In genomic region chr14:78752789-78753188, GRCh38 we compare ENCODE assay signal across 17 cellular contexts.
DNase-seq lines count a peak whose midpoint lies in the region; ATAC-seq and TF ChIP-seq lines count a peak whose summit lies in the region.
"Had no signal": no experiment of that assay in that cellular context is flagged by ENCODE, and none has a peak within 500 bp of the region (broad histone marks: within the 10 kb centered on the region; RNA-seq: fewer than 3 reads in every experiment).

No MANE protein-coding gene starts in this region.

- intact Hi-C loops in dorsolateral prefrontal cortex (cut with DNase I) = no loop called here
- intact Hi-C loops in transverse colon (cut with DNase I; ENCODE audit: low total_unique reads) = no loop called here
- intact Hi-C loops in uterus (cut with DNase I; ENCODE audit: low total_unique reads) = no loop called here

- in situ Hi-C loops in transverse colon (cut with MboI; ENCODE audit: low pct_ligation_motif_present in 1 of 4, low pct_unique_long_range_greater_than_20kb in 1 of 4, low sequenced_read_pairs in 3 of 4) = no loop called here

- H3K27ac ChIP-seq in dorsolateral prefrontal cortex (peak overlapping the region in 6 of 59 donors; percentile 10 to 46 (median 20)), transverse colon (no peak overlapping the region), uterus (no peak overlapping the region)
- H3K27ac ChIP-seq: skin epidermis had no signal

- H3K27me3 ChIP-seq in dorsolateral prefrontal cortex (no peaks in the 10 kb centered on the region), transverse colon (no peaks in the 10 kb centered on the region), uterus (no peaks in the 10 kb centered on the region)

- H3K4me3 ChIP-seq in dorsolateral prefrontal cortex = no peak overlapping the region
- no peak overlapping the region for H3K4me3 ChIP-seq in transverse colon
- no peak overlapping the region for H3K4me3 ChIP-seq in uterus
- H3K4me3 ChIP-seq: K562, skin epidermis had no signal

- TF ChIP-seq POLR2A in transverse colon (IDR thresholded peaks at IDR 0.05) (no peak), uterus (IDR thresholded peaks at IDR 0.05) (no peak)

- no peaks in the 10 kb centered on the region for H3K4me1 ChIP-seq in transverse colon
- no peaks in the 10 kb centered on the region for H3K4me1 ChIP-seq in uterus

- no peaks in the 10 kb centered on the region for H3K9me3 ChIP-seq in transverse colon
- H3K9me3 ChIP-seq in uterus = no peaks in the 10 kb centered on the region

- DNase-seq in NCI-H1417 (lab: John Stamatoyannopoulos, UW) = peak in 2 of 3 experiments; percentile 19 to 64
- DNase-seq in NCI-H1417 treated with DMSO at 0.1 percent for 48 hours (lab: John Stamatoyannopoulos, UW) = no peak
- DNase-seq in dorsolateral prefrontal cortex = peak in 6 of 10 donors; percentile 35 to 63 (median 50)
- peak; percentile 14 for DNase-seq in transverse colon
- no peak for DNase-seq in SIG-M5 treated with dmso at 0.1 percent for 504 hours (lab: John Stamatoyannopoulos, UW; ENCODE audit: unreplicated experiment)
- no peak for DNase-seq in retina
- DNase-seq in uterus = no peak
- DNase-seq: 8988T; activated CD4-positive, alpha-beta T cell treated with anti-CD3 and anti-CD28 coated beads, Interleukin-2, amount 50 U/mL, for 4 hours; CD4-positive, CD25-positive, alpha-beta regulatory T cell; NCI-H1105 treated with DMSO at 0.1 percent for 48 hours; SHP77; stimulated activated naive CD4-positive, alpha-beta T cell treated with Interleukin-2 at 50 U/mL for 16 hours; T1000 had no signal

- ATAC-seq in HG03175 (IDR thresholded peaks at IDR 0.05; ENCODE audit: unreplicated experiment) = peak; percentile 46
- ATAC-seq: K562 had no signal

- TF ChIP-seq CTCF in dorsolateral prefrontal cortex (IDR thresholded peaks at IDR 0.05 in 54 of 56, conservative IDR thresholded peaks at IDR 0.05 in 2 of 56; ENCODE audit: low read depth in 1 of 56, partially characterized antibody in 56 of 56) (no peak), transverse colon (IDR thresholded peaks at IDR 0.05) (no peak), uterus (IDR thresholded peaks at IDR 0.05) (no peak)

- 30 to 35% methylated on average over 1 to 4 of the region's 4 CpGs for WGBS in transverse colon (ENCODE audit: low coverage in 1 of 2), 2 donors

- H3K36me3 ChIP-seq in transverse colon (no peaks in the 10 kb centered on the region), uterus (no peaks in the 10 kb centered on the region)

- TF ChIP-seq EP300 in transverse colon (IDR thresholded peaks at IDR 0.05; ENCODE audit: low read depth) = no peak

Comparison
In these comparisons a context has a peak if more than half of its experiments do, and no peak if none do; other contexts are left out.
1. DNase-seq: peak in NCI-H1417 (2 of 3), dorsolateral prefrontal cortex (6 of 10) and transverse colon (single experiment); none in NCI-H1417 treated with DMSO at 0.1 percent for 48 hours (single experiment), SIG-M5 treated with dmso at 0.1 percent for 504 hours (single experiment), retina (single experiment) and uterus (0 of 2).